Comparison of ENCODE assay signal across 21 cellular contexts in genomic region chr7:149743481-149743880, GRCh38. TPM values are rescaled to one million over a fixed set of nuclear protein-coding genes. Genes with fewer than 3 reads are reported as not detected.
DNase-seq lines count a peak whose midpoint lies in the region; FAIRE-seq and TF ChIP-seq lines count a peak whose summit lies in the region.
"Had no signal": no experiment of that assay in that cellular context is flagged by ENCODE, and none has a peak within 500 bp of the region (broad histone marks: within the 10 kb centered on the region; RNA-seq: fewer than 3 reads in every experiment).

No MANE protein-coding gene starts in this region.

- no peaks in the 10 kb centered on the region for H3K36me3 ChIP-seq in endothelial cell of umbilical vein (ENCODE audit: control insufficient read depth in 2 of 2, extremely low read depth in 1 of 2, insufficient read depth in 2 of 2, low read length in 2 of 2)
- H3K36me3 ChIP-seq in spleen: no peaks in the 10 kb centered on the region
- no peaks in the 10 kb centered on the region for H3K36me3 ChIP-seq in transverse colon
- no peaks in the 10 kb centered on the region for H3K36me3 ChIP-seq in prostate gland
- H3K36me3 ChIP-seq: BE2C had no signal

- intact Hi-C loops in endothelial cell of umbilical vein (cut with micrococcal nuclease) (loop anchor here (2.0 to 5.0 kb wide), 2 partner anchors 27 to 246 kb away; partner anchors contain the start of gene ZNF746), spleen (cut with DNase I; ENCODE audit: low total_unique reads) (no loop called here), transverse colon (cut with DNase I; ENCODE audit: low total_unique reads) (loop anchor here (5.0 kb wide), 1 partner anchor 81 kb away; no protein-coding TSS in a partner anchor), prostate gland (cut with DNase I) (no loop called here)

- H3K4me1 ChIP-seq in endothelial cell of umbilical vein (ENCODE audit: control insufficient read depth, extremely low read depth, insufficient read depth, low read length) (no peaks in the 10 kb centered on the region), spleen (peaks cover 7 to 18% (median 13%) of the 10 kb centered on the region in 6 donors), transverse colon (peaks cover 0 to 14% (median 9%) of the 10 kb centered on the region in 4 donors), prostate gland (replicated peaks) (peaks cover 4% of the 10 kb centered on the region)
- H3K4me1 ChIP-seq: BE2C had no signal

- TF ChIP-seq CTCF in LNCaP clone FGC (IDR thresholded peaks at IDR 0.05; ENCODE audit: control insufficient read depth, extremely low read depth, insufficient read depth) (no peak), endothelial cell of umbilical vein (IDR thresholded peaks at IDR 0.05; ENCODE audit: extremely low read depth in 1 of 2, insufficient read depth in 1 of 2, low read depth in 1 of 2, low read length in 2 of 2) (no peak), spleen (IDR thresholded peaks at IDR 0.05 in 8 of 11, conservative IDR thresholded peaks at IDR 0.05 in 3 of 11) (no peak), transverse colon (IDR thresholded peaks at IDR 0.05) (no peak), prostate gland (IDR thresholded peaks at IDR 0.05) (no peak)

- no peak for FAIRE-seq in endothelial cell of umbilical vein (lab: Jason Lieb, UNC)
- FAIRE-seq: GM12892, GM18507, HTR-8/SVneo had no signal

- dilution Hi-C loops in endothelial cell of umbilical vein (cut with MboI; ENCODE audit: extremely low pct_ligation_motif_present, low sequenced_read_pairs): no loop called here

- BruUV-seq in endothelial cell of umbilical vein (replicated peaks; lab: Mats Ljungman, UMichigan): no TSS peak

- POLR2A ChIA-PET in endothelial cell of umbilical vein (lab: Charles Lee): no interaction called here

- no peaks in the 10 kb centered on the region for H3K79me2 ChIP-seq in endothelial cell of umbilical vein (ENCODE audit: control insufficient read depth, insufficient read depth, low read length)

- H3K9ac ChIP-seq in endothelial cell of umbilical vein (replicated peaks; ENCODE audit: extremely low read depth, insufficient read depth, low read length): no peak overlapping the region

- H3K4me2 ChIP-seq in endothelial cell of umbilical vein (ENCODE audit: insufficient read depth, low read length): no peak overlapping the region

- H2AFZ ChIP-seq in endothelial cell of umbilical vein (ENCODE audit: low read depth, low read length): no peak overlapping the region

- no peak overlapping the region for H3K27ac ChIP-seq in endothelial cell of umbilical vein (ENCODE audit: insufficient read depth, low read depth, low read length)
- no peak overlapping the region for H3K27ac ChIP-seq in spleen
- H3K27ac ChIP-seq in transverse colon: no peak overlapping the region
- no peak overlapping the region for H3K27ac ChIP-seq in prostate gland

- 18 to 38% (median 22%) methylated on average over 3 of the region's 3 CpGs for WGBS in spleen, 5 donors
- 20 to 26% methylated on average over 3 of the region's 3 CpGs for WGBS in transverse colon (ENCODE audit: low coverage in 1 of 2), 2 donors
- WGBS in prostate gland: 10% methylated on average over 3 of the region's 3 CpGs

- in situ Hi-C loops in transverse colon (cut with MboI; ENCODE audit: low pct_ligation_motif_present in 1 of 4, low pct_unique_long_range_greater_than_20kb in 1 of 4, low sequenced_read_pairs in 3 of 4): no loop called here

- no peaks in the 10 kb centered on the region for H3K9me1 ChIP-seq in endothelial cell of umbilical vein (replicated peaks; ENCODE audit: control insufficient read depth, extremely low read depth, insufficient read depth, low read length)

- no peaks in the 10 kb centered on the region for H4K20me1 ChIP-seq in endothelial cell of umbilical vein (replicated peaks; ENCODE audit: control insufficient read depth, extremely low read depth, insufficient read depth, low read length)

- no peak for TF ChIP-seq EP300 in transverse colon (IDR thresholded peaks at IDR 0.05; ENCODE audit: low read depth)

- H3K27me3 ChIP-seq in endothelial cell of umbilical vein (ENCODE audit: control insufficient read depth in 2 of 2, insufficient read depth in 2 of 2, low read length in 2 of 2) (peaks cover 0 to 7% of the 10 kb centered on the region in 2 experiments), spleen (replicated peaks in 1 of 7) (peaks cover 0 to 48% (median 0%) of the 10 kb centered on the region in 7 donors), transverse colon (peaks cover 6% of the 10 kb centered on the region), prostate gland (replicated peaks; ENCODE audit: insufficient read depth) (no peaks in the 10 kb centered on the region)
- H3K27me3 ChIP-seq: BE2C had no signal

- DNase-seq in A172 (ENCODE audit: low spot score) (peak; percentile 10), LNCaP clone FGC (ENCODE audit: low read depth) (peak; percentile 65), endothelial cell of umbilical vein (ENCODE audit: low read depth, low spot score) (peak; percentile 48), spleen (peak; percentile 3), globus pallidus (ENCODE audit: low spot score) (no peak), transverse colon (no peak), prostate gland (ENCODE audit: low spot score) (no peak)
- DNase-seq: 8988T; BE2C; C1 segment of cervical spinal cord; CD4-positive, CD25-positive, alpha-beta regulatory T cell; CD8-positive, alpha-beta memory T cell; DMS153; DMS79; GDM1; GOT3; H7 had no signal

- TF ChIP-seq POLR2A in endothelial cell of umbilical vein (IDR thresholded peaks at IDR 0.05; ENCODE audit: low read depth, low read length): no peak
- TF ChIP-seq POLR2A in spleen (IDR thresholded peaks at IDR 0.05): no peak
- no peak for TF ChIP-seq POLR2A in transverse colon (IDR thresholded peaks at IDR 0.05)
- no peak for TF ChIP-seq POLR2A in prostate gland (IDR thresholded peaks at IDR 0.05)

- no peak overlapping the region for H3K4me3 ChIP-seq in LNCaP clone FGC (ENCODE audit: low read depth, low read length)
- H3K4me3 ChIP-seq in endothelial cell of umbilical vein (replicated peaks in 1 of 3; ENCODE audit: insufficient read depth in 1 of 3, low read depth in 1 of 3, low read length in 3 of 3): no peak overlapping the region
- H3K4me3 ChIP-seq in spleen: no peak overlapping the region
- H3K4me3 ChIP-seq in transverse colon: no peak overlapping the region
- H3K4me3 ChIP-seq in prostate gland: no peak overlapping the region

- CTCF ChIA-PET in endothelial cell of umbilical vein (lab: Charles Lee): interaction anchor here (1.5 to 5.0 kb wide), 3 partner anchors 46 to 81 kb away, joined by 4 to 50 read pairs (median 24); no protein-coding TSS in a partner anchor

- H3K9me3 ChIP-seq in endothelial cell of umbilical vein (replicated peaks; ENCODE audit: control insufficient read depth, insufficient read depth, low read length) (no peaks in the 10 kb centered on the region), spleen (no peaks in the 10 kb centered on the region), transverse colon (no peaks in the 10 kb centered on the region), prostate gland (no peaks in the 10 kb centered on the region)
- H3K9me3 ChIP-seq: BE2C had no signal

TF ChIP-seq in endothelial cell of umbilical vein, 7 proteins besides CTCF, POLR2A, EP300 and RAD21:
- TF ChIP-seq GATA2 (IDR thresholded peaks at IDR 0.05; ENCODE audit: insufficient read depth, insufficient read length, low read depth, low read length): no peak
- no peak for TF ChIP-seq EZH2 (IDR thresholded peaks at IDR 0.05; ENCODE audit: borderline replicate concordance, low read depth, low read length, severe bottlenecking)
- no peak for TF ChIP-seq JUN (IDR thresholded peaks at IDR 0.05; ENCODE audit: borderline replicate concordance, insufficient read depth, insufficient read length, low read depth)
- no peak for TF ChIP-seq MAX (IDR thresholded peaks at IDR 0.05; ENCODE audit: insufficient read depth, insufficient read length)
- no peak for TF ChIP-seq MYC (IDR thresholded peaks at IDR 0.05; ENCODE audit: low read depth, low read length)
- TF ChIP-seq POLR2AphosphoS5 (IDR thresholded peaks at IDR 0.05; ENCODE audit: insufficient read depth, low read depth, low read length): no peak
- no peak for TF ChIP-seq FOS (IDR thresholded peaks at IDR 0.05; ENCODE audit: borderline replicate concordance, insufficient read depth, low read length)

RNA-seq across cellular contexts. Expression of gene ZNF467, which starts 29.9 kb away (rescaled TPM):
- not detected in 2 replicates for total RNA-seq in A172 (2014; rRNA removed; shearing (Covaris generic))
- 6.5 and 8.9 TPM in 2 replicates for total RNA-seq in endothelial cell of umbilical vein
- 4.2 and 4.7 TPM in 2 replicates for polyA plus RNA-seq in endothelial cell of umbilical vein
- 3.2 and 4.0 TPM in 2 replicates for polyA plus RNA-seq in endothelial cell of umbilical vein (2011; cell fraction: cytosol; rRNA removed)
- 8.3 and 9.4 TPM in 2 replicates for polyA plus RNA-seq in endothelial cell of umbilical vein (2011; cell fraction: nucleus; rRNA removed)
- polyA plus RNA-seq in endothelial cell of umbilical vein (2012): 1.5 and 4.6 TPM in 2 replicates
- polyA minus RNA-seq in endothelial cell of umbilical vein: 1.4 and 1.5 TPM in 2 replicates
- polyA minus RNA-seq in endothelial cell of umbilical vein (2011; cell fraction: cytosol; rRNA and poly(A)+ RNA removed): not detected
- 0.82 and 2.0 TPM in 2 replicates for polyA minus RNA-seq in endothelial cell of umbilical vein (2011; cell fraction: nucleus; rRNA and poly(A)+ RNA removed)
- total RNA-seq in spleen: 10 to 100 TPM; 25.5 to 48.5 (median 37.6) TPM
- 10 to 100 TPM in 2 of 3 donors, 1 to 10 TPM in 1; 6.0 to 15.2 (median 12.8) TPM for polyA plus RNA-seq in spleen
- total RNA-seq in transverse colon: 1 to 10 TPM in 3 of 4 donors, under 1 TPM in 1; 0.40 to 6.7 (median 4.8) TPM
- 1 to 10 TPM; 6.0 to 7.9 TPM for total RNA-seq in prostate gland
- polyA plus RNA-seq: IgD-negative memory B cell had no signal

Comparison
In these comparisons a context has a peak if more than half of its experiments do, and no peak if none do; other contexts are left out.
1. DNase-seq: peak in A172 (single experiment), LNCaP clone FGC (single experiment), endothelial cell of umbilical vein (single experiment) and spleen (single experiment); none in globus pallidus (single experiment), transverse colon (single experiment) and prostate gland (single experiment).
2. intact Hi-C loops: an anchor here in endothelial cell of umbilical vein (2.0 to 5.0 kb wide) and transverse colon (5.0 kb wide); none called in spleen and prostate gland.